Comparison of ENCODE assay signal across 1 cellular context in the genomic region with DNA sequence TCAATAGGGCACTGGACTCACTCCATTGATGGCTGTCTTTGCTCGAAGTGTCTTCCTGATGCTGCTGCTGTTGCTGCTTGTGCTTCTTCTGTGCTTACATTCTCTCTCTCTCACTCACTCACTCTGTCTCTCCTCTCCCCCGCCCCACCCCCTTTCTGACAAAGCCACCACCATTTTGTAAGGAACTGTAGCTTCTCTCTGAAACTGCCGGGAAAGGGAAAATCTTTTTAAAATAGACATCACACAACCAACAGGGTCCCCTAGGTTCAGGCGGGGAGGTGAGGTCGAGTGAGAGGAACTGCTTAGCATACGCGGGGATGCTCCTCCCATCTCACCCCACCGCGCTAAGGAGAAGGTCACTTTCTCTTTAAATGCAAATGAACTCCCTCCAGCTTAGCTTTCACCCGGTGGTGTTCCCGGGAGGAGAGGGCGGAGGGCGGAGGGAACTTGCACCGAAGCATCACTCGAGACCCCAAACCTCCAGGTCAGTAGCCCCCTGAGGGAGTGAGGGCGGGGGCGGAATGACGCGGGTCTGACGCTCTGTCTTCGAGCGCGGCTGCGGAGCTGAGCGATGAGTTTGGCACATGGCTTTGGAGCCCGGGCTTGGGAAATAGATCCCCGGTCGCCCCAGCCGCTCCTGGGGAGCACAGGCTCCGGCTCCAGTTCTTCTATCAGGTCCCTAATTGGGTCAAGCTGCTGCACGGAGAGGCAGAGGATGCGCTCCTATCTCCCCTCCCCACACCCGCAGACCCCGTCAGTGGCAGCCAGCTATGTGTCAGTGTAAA.
TF ChIP-seq lines count a peak whose summit lies in the region.

Gene CCDC28B (plus strand): TSS at position 370 of the 785 bp plus-strand sequence. CDS start 1,341 bp downstream, outside the sequence.

TF ChIP-seq in K562, 482 proteins besides CTCF, POLR2A, EP300 and RAD21 (continued from another document and continues in another):
- TF ChIP-seq ATF3 (IDR thresholded peaks at IDR 0.05) (peak; percentile 27), ATF3 (CRISPR knock-in tag; conservative IDR thresholded peaks at IDR 0.05) (0 out of 2 replicates have a peak, but pooled peaks have one; percentile 25), BACH1 (tag; IDR thresholded peaks at IDR 0.05) (peak; percentile 59; the same call in 1 of the 2 replicates), RBM34 (IDR thresholded peaks at IDR 0.05; ENCODE audit: borderline replicate concordance, insufficient read depth, low read length) (no peak), SETDB1 (IDR thresholded peaks at IDR 0.05; ENCODE audit: low read length) (no peak), ARID1B (IDR thresholded peaks at IDR 0.05) (no peak), TRIM24 (IDR thresholded peaks at IDR 0.05) (no peak), TEAD1 (CRISPR knock-in tag; IDR thresholded peaks at IDR 0.05) (peak in 1 of 2 experiments; percentile 59; a peak in 1 of 4 replicates), BRF1 (IDR thresholded peaks at IDR 0.05; ENCODE audit: borderline replicate concordance, extremely low read depth, insufficient read length) (no peak), ZBTB49 (CRISPR knock-in tag; IDR thresholded peaks at IDR 0.05; ENCODE audit: borderline replicate concordance) (no peak), CREB1 (IDR thresholded peaks at IDR 0.05) (peak; percentile 82; the same call in 1 of the 2 replicates), CREB1 (CRISPR knock-in tag; IDR thresholded peaks at IDR 0.05) (peak; percentile 79), ARNT (IDR thresholded peaks at IDR 0.05) (peak in 1 of 2 experiments; percentile 57; a peak in 1 of 4 replicates), BRCA1 (IDR thresholded peaks at IDR 0.05) (no peak), BRCA1 (CRISPR knock-in tag; IDR thresholded peaks at IDR 0.05) (no peak), DPF2 (IDR thresholded peaks at IDR 0.05) (0 out of 2 replicates have a peak, but pooled peaks have one; percentile 17), GTF2A2 (tag; IDR thresholded peaks at IDR 0.05) (no peak), ZNF584 (CRISPR knock-in tag; IDR thresholded peaks at IDR 0.05; ENCODE audit: low read depth) (no peak), TCF3 (CRISPR knock-in tag; IDR thresholded peaks at IDR 0.05) (no peak), FOXP1 (CRISPR knock-in tag; IDR thresholded peaks at IDR 0.05) (peak; percentile 80), NFRKB (IDR thresholded peaks at IDR 0.05; ENCODE audit: low read depth) (peak; percentile 33; the same call in 1 of the 2 replicates), OTX1 (CRISPR knock-in tag; IDR thresholded peaks at IDR 0.05) (0 out of 2 replicates have a peak, but pooled peaks have one; percentile 39), EP400 (IDR thresholded peaks at IDR 0.05) (peak; percentile 74), SRSF1 (IDR thresholded peaks at IDR 0.05; ENCODE audit: low read depth, low read length) (no peak), MNT (conservative IDR thresholded peaks at IDR 0.05) (peak; percentile 78 to 86)
- TF ChIP-seq, protein P1, sequence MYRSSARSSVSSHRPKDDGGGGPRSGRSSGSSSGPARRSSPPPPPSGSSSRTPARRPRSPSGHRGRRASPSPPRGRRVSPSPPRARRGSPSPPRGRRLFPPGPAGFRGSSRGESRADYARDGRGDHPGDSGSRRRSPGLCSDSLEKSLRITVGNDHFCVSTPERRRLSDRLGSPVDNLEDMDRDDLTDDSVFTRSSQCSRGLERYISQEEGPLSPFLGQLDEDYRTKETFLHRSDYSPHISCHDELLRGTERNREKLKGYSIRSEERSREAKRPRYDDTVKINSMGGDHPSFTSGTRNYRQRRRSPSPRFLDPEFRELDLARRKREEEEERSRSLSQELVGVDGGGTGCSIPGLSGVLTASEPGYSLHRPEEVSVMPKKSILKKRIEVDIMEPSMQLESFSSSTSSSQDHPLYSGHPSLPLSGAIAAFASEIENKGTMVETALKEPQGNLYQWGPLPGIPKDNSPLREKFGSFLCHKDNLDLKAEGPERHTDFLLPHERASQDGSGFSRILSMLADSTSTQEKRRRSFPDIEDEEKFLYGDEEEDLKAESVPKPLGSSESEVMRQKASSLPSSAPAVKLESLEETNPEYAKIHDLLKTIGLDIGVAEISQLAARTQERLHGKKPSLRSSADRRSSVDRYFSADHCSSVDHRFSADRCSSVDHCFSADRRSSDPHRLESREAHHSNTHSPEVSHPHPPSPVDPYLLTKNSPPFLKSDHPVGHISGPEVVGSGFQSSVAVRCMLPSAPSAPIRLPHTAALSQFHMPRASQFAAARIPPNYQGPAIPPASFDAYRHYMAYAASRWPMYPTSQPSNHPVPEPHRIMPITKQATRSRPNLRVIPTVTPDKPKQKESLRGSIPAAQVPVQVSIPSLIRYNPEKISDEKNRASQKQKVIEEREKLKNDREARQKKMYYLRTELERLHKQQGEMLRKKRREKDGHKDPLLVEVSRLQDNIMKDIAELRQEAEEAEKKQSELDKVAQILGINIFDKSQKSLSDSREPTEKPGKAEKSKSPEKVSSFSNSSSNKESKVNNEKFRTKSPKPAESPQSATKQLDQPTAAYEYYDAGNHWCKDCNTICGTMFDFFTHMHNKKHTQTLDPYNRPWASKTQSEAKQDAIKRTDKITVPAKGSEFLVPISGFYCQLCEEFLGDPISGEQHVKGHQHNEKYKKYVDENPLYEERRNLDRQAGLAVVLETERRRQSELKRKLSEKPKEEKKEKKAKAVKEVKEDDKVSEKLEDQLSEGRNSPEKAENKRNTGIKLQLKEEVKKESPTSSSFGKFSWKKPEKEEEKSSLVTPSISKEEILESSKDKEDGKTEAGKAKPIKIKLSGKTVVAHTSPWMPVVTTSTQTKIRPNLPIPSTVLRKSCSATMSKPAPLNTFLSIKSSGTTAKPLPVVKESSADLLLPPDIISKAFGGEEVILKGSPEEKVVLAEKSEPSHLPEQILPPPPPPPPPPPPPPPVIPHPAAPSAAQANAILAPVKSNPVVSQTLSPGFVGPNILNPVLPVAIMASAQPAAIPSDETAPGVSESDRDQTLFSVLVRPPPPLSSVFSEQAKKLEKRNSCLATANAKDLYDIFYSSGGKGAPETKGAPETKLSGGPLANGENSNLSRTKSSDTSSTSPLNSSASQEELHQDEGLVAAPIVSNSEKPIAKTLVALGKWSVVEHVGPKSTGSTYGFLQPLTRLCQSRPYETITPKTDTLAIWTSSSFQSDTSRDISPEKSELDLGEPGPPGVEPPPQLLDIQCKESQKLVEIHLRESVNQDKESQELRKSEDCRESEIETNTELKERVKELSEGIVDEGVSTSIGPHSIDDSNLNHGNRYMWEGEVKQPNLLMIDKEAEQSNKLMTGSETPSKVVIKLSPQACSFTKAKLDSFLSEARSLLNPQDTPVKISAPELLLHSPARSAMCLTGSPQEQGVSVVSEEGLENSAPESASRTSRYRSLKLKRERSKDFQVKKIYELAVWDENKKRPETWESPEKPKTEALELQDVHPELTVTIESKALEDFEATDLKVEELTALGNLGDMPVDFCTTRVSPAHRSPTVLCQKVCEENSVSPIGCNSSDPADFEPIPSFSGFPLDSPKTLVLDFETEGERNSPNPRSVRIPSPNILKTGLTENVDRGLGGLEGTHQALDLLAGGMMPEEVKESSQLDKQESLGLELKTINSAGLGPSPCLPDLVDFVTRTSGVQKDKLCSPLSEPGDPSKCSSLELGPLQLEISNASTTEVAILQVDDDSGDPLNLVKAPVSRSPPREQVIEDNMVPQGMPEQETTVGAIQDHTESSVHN (IDR thresholded peaks at IDR 0.05; ENCODE audit: borderline replicate concordance in 1 of 2, low read depth in 1 of 2), result no peak
- TF ChIP-seq, protein P2, sequence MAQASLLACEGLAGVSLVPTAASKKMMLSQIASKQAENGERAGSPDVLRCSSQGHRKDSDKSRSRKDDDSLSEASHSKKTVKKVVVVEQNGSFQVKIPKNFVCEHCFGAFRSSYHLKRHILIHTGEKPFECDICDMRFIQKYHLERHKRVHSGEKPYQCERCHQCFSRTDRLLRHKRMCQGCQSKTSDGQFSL (CRISPR knock-in tag; IDR thresholded peaks at IDR 0.05), result peak; percentile 92
- TF ChIP-seq, protein P2 (tag; IDR thresholded peaks at IDR 0.05), result no peak
- TF ChIP-seq, protein P3, sequence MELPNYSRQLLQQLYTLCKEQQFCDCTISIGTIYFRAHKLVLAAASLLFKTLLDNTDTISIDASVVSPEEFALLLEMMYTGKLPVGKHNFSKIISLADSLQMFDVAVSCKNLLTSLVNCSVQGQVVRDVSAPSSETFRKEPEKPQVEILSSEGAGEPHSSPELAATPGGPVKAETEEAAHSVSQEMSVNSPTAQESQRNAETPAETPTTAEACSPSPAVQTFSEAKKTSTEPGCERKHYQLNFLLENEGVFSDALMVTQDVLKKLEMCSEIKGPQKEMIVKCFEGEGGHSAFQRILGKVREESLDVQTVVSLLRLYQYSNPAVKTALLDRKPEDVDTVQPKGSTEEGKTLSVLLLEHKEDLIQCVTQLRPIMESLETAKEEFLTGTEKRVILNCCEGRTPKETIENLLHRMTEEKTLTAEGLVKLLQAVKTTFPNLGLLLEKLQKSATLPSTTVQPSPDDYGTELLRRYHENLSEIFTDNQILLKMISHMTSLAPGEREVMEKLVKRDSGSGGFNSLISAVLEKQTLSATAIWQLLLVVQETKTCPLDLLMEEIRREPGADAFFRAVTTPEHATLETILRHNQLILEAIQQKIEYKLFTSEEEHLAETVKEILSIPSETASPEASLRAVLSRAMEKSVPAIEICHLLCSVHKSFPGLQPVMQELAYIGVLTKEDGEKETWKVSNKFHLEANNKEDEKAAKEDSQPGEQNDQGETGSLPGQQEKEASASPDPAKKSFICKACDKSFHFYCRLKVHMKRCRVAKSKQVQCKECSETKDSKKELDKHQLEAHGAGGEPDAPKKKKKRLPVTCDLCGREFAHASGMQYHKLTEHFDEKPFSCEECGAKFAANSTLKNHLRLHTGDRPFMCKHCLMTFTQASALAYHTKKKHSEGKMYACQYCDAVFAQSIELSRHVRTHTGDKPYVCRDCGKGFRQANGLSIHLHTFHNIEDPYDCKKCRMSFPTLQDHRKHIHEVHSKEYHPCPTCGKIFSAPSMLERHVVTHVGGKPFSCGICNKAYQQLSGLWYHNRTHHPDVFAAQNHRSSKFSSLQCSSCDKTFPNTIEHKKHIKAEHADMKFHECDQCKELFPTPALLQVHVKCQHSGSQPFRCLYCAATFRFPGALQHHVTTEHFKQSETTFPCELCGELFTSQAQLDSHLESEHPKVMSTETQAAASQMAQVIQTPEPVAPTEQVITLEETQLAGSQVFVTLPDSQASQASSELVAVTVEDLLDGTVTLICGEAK (IDR thresholded peaks at IDR 0.05), result 0 out of 2 replicates have a peak, but pooled peaks have one; percentile 24
- TF ChIP-seq, protein P3 (CRISPR knock-in tag; IDR thresholded peaks at IDR 0.05), result no peak
